ENCODE assay signal across 1 cellular context in the genomic region with DNA sequence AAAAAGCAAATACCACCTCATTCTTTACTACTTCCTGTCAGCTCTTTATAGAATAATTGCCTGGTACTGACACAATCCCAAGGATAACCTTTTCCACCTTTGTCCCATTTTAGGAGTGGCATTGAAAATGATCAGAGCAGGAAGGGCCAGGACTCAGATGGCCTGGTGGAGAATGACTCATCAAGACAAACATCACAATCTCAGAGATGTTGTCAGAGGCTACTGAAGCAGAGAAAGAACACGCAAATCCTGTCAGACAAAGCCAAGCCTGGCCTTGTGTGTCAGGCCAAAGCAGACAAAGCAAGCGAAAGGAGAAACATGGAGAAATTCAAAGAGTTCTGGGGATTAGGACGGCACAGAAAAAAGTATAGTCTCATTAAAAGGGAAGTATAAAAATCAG.
TF ChIP-seq lines count a peak whose summit lies in the region.

No MANE protein-coding gene starts in this region.

TF ChIP-seq in HepG2, 621 proteins besides CTCF, POLR2A, EP300 and RAD21 (continued from another document and continues in another):
- TF ChIP-seq, protein P1, sequence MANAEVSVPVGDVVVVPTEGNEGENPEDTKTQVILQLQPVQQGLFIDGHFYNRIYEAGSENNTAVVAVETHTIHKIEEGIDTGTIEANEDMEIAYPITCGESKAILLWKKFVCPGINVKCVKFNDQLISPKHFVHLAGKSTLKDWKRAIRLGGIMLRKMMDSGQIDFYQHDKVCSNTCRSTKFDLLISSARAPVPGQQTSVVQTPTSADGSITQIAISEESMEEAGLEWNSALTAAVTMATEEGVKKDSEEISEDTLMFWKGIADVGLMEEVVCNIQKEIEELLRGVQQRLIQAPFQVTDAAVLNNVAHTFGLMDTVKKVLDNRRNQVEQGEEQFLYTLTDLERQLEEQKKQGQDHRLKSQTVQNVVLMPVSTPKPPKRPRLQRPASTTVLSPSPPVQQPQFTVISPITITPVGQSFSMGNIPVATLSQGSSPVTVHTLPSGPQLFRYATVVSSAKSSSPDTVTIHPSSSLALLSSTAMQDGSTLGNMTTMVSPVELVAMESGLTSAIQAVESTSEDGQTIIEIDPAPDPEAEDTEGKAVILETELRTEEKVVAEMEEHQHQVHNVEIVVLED (CRISPR knock-in tag; IDR thresholded peaks at IDR 0.05; ENCODE audit: borderline replicate concordance), result 0 out of 2 replicates have a peak, but pooled peaks have one; percentile 24
- TF ChIP-seq, protein P2, sequence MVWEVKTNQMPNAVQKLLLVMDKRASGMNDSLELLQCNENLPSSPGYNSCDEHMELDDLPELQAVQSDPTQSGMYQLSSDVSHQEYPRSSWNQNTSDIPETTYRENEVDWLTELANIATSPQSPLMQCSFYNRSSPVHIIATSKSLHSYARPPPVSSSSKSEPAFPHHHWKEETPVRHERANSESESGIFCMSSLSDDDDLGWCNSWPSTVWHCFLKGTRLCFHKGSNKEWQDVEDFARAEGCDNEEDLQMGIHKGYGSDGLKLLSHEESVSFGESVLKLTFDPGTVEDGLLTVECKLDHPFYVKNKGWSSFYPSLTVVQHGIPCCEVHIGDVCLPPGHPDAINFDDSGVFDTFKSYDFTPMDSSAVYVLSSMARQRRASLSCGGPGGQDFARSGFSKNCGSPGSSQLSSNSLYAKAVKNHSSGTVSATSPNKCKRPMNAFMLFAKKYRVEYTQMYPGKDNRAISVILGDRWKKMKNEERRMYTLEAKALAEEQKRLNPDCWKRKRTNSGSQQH (CRISPR knock-in tag; IDR thresholded peaks at IDR 0.05; ENCODE audit: low read depth), result 0 out of 2 replicates have a peak, but pooled peaks have one; percentile 32
- TF ChIP-seq MEIS2 (CRISPR knock-in tag; IDR thresholded peaks at IDR 0.05) (no peak; the same call in none of the 2 replicates), SETDB1 (CRISPR knock-in tag; IDR thresholded peaks at IDR 0.05; ENCODE audit: borderline replicate concordance) (no peak), MXI1 (IDR thresholded peaks at IDR 0.05; ENCODE audit: borderline replicate concordance, low read depth, low read length) (peak; percentile 63; the same call in 1 of the 3 replicates), HOXA9 (CRISPR knock-in tag; IDR thresholded peaks at IDR 0.05; ENCODE audit: borderline replicate concordance) (no peak), TAF15 (IDR thresholded peaks at IDR 0.05; ENCODE audit: low read depth, low read length, poor library complexity, severe bottlenecking) (no peak), DPF2 (CRISPR knock-in tag; IDR thresholded peaks at IDR 0.05; ENCODE audit: borderline replicate concordance, low read depth) (peak; percentile 81), NR2C2 (CRISPR knock-in tag; IDR thresholded peaks at IDR 0.05; ENCODE audit: borderline replicate concordance) (peak; percentile 50; the same call in 1 of the 2 replicates), ZNF367 (CRISPR knock-in tag; IDR thresholded peaks at IDR 0.05; ENCODE audit: borderline replicate concordance) (no peak), ZNF878 (CRISPR knock-in tag; IDR thresholded peaks at IDR 0.05) (peak; percentile 29; the same call in 1 of the 2 replicates), ZNF20 (CRISPR knock-in tag; IDR thresholded peaks at IDR 0.05) (no peak), ZKSCAN5 (CRISPR knock-in tag; IDR thresholded peaks at IDR 0.05) (no peak), ZSCAN21 (CRISPR knock-in tag; IDR thresholded peaks at IDR 0.05; ENCODE audit: borderline replicate concordance) (no peak), ZNF101 (CRISPR knock-in tag; IDR thresholded peaks at IDR 0.05; ENCODE audit: borderline replicate concordance, low read depth) (no peak), ZNF572 (CRISPR knock-in tag; IDR thresholded peaks at IDR 0.05) (no peak), ZNF354B (CRISPR knock-in tag; IDR thresholded peaks at IDR 0.05) (no peak), NR2F6 (IDR thresholded peaks at IDR 0.05) (peak; percentile 89), NR2F6 (CRISPR knock-in tag; IDR thresholded peaks at IDR 0.05) (peak; percentile 91), PTBP1 (IDR thresholded peaks at IDR 0.05; ENCODE audit: low read depth, low read length, poor library complexity, severe bottlenecking) (no peak), ZNF17 (CRISPR knock-in tag; IDR thresholded peaks at IDR 0.05) (no peak), HNF4G (IDR thresholded peaks at IDR 0.05; ENCODE audit: borderline replicate concordance, low read depth, low read length) (no peak; the same call in 1 of the 2 replicates), HNF4G (CRISPR knock-in tag; IDR thresholded peaks at IDR 0.05; ENCODE audit: borderline replicate concordance, low read depth) (no peak), ZNF567 (CRISPR knock-in tag; IDR thresholded peaks at IDR 0.05; ENCODE audit: borderline replicate concordance) (no peak), ZNF724P (CRISPR knock-in tag; IDR thresholded peaks at IDR 0.05; ENCODE audit: borderline replicate concordance) (no peak), NR2F1 (CRISPR knock-in tag; IDR thresholded peaks at IDR 0.05) (peak; percentile 75 to 79), PRPF4 (IDR thresholded peaks at IDR 0.05; ENCODE audit: low read depth, low read length, poor library complexity, severe bottlenecking) (no peak), POGZ (CRISPR knock-in tag; IDR thresholded peaks at IDR 0.05) (peak; percentile 88), ZNF772 (CRISPR knock-in tag; IDR thresholded peaks at IDR 0.05) (no peak), ZFY (CRISPR knock-in tag; IDR thresholded peaks at IDR 0.05) (peak; percentile 41; the same call in 1 of the 2 replicates), SSRP1 (CRISPR knock-in tag; IDR thresholded peaks at IDR 0.05) (no peak)
- TF ChIP-seq, protein P3, sequence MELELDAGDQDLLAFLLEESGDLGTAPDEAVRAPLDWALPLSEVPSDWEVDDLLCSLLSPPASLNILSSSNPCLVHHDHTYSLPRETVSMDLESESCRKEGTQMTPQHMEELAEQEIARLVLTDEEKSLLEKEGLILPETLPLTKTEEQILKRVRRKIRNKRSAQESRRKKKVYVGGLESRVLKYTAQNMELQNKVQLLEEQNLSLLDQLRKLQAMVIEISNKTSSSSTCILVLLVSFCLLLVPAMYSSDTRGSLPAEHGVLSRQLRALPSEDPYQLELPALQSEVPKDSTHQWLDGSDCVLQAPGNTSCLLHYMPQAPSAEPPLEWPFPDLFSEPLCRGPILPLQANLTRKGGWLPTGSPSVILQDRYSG (CRISPR knock-in tag; IDR thresholded peaks at IDR 0.05), result no peak
- TF ChIP-seq, protein P4, sequence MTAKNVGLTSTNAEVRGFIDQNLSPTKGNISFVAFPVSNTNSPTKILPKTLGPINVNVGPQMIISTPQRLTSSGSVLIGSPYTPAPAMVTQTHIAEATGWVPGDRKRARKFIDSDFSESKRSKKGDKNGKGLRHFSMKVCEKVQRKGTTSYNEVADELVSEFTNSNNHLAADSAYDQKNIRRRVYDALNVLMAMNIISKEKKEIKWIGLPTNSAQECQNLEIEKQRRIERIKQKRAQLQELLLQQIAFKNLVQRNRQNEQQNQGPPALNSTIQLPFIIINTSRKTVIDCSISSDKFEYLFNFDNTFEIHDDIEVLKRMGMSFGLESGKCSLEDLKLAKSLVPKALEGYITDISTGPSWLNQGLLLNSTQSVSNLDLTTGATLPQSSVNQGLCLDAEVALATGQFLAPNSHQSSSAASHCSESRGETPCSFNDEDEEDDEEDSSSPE (CRISPR knock-in tag; IDR thresholded peaks at IDR 0.05), result no peak
- TF ChIP-seq, protein P5, sequence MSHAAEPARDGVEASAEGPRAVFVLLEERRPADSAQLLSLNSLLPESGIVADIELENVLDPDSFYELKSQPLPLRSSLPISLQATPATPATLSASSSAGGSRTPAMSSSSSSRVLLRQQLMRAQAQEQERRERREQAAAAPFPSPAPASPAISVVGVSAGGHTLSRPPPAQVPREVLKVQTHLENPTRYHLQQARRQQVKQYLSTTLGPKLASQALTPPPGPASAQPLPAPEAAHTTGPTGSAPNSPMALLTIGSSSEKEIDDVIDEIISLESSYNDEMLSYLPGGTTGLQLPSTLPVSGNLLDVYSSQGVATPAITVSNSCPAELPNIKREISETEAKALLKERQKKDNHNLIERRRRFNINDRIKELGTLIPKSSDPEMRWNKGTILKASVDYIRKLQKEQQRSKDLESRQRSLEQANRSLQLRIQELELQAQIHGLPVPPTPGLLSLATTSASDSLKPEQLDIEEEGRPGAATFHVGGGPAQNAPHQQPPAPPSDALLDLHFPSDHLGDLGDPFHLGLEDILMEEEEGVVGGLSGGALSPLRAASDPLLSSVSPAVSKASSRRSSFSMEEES (CRISPR knock-in tag; IDR thresholded peaks at IDR 0.05), result peak; percentile 47; the same call in 1 of the 2 replicates
- TF ChIP-seq, protein P6, sequence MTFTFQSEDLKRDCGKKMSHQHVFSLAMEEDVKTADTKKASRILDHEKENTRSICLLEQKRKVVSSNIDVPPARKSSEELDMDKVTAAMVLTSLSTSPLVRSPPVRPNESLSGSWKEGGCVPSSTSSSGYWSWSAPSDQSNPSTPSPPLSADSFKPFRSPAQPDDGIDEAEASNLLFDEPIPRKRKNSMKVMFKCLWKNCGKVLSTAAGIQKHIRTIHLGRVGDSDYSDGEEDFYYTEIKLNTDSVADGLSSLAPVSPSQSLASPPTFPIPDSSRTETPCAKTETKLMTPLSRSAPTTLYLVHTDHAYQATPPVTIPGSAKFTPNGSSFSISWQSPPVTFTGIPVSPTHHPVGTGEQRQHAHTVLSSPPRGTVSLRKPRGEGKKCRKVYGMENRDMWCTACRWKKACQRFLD (CRISPR knock-in tag; IDR thresholded peaks at IDR 0.05; ENCODE audit: borderline replicate concordance), result no peak
- TF ChIP-seq, protein P7, sequence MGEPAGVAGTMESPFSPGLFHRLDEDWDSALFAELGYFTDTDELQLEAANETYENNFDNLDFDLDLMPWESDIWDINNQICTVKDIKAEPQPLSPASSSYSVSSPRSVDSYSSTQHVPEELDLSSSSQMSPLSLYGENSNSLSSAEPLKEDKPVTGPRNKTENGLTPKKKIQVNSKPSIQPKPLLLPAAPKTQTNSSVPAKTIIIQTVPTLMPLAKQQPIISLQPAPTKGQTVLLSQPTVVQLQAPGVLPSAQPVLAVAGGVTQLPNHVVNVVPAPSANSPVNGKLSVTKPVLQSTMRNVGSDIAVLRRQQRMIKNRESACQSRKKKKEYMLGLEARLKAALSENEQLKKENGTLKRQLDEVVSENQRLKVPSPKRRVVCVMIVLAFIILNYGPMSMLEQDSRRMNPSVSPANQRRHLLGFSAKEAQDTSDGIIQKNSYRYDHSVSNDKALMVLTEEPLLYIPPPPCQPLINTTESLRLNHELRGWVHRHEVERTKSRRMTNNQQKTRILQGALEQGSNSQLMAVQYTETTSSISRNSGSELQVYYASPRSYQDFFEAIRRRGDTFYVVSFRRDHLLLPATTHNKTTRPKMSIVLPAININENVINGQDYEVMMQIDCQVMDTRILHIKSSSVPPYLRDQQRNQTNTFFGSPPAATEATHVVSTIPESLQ (CRISPR knock-in tag; conservative IDR thresholded peaks at IDR 0.05), result no peak
- TF ChIP-seq, protein P8, sequence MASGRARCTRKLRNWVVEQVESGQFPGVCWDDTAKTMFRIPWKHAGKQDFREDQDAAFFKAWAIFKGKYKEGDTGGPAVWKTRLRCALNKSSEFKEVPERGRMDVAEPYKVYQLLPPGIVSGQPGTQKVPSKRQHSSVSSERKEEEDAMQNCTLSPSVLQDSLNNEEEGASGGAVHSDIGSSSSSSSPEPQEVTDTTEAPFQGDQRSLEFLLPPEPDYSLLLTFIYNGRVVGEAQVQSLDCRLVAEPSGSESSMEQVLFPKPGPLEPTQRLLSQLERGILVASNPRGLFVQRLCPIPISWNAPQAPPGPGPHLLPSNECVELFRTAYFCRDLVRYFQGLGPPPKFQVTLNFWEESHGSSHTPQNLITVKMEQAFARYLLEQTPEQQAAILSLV (CRISPR knock-in tag; IDR thresholded peaks at IDR 0.05; ENCODE audit: borderline replicate concordance), result no peak
- TF ChIP-seq, protein P9, sequence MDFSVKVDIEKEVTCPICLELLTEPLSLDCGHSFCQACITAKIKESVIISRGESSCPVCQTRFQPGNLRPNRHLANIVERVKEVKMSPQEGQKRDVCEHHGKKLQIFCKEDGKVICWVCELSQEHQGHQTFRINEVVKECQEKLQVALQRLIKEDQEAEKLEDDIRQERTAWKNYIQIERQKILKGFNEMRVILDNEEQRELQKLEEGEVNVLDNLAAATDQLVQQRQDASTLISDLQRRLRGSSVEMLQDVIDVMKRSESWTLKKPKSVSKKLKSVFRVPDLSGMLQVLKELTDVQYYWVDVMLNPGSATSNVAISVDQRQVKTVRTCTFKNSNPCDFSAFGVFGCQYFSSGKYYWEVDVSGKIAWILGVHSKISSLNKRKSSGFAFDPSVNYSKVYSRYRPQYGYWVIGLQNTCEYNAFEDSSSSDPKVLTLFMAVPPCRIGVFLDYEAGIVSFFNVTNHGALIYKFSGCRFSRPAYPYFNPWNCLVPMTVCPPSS (IDR thresholded peaks at IDR 0.05), result no peak
- TF ChIP-seq, protein P10, sequence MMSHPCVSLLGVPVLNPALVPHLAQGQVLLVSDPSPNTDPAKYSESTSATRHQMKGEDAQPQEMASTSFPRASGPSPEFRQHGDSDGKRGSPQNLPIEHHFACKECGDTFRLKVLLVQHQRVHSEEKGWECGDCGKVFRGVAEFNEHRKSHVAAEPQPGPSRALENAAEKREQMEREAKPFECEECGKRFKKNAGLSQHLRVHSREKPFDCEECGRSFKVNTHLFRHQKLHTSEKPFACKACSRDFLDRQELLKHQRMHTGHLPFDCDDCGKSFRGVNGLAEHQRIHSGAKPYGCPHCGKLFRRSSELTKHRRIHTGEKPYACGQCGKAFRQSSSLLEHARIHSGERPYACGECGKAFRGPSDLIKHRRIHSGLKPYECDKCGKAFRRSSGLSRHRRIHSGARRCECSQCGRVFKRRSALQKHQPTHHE (CRISPR knock-in tag; IDR thresholded peaks at IDR 0.05; ENCODE audit: borderline replicate concordance), result no peak
- TF ChIP-seq, protein P11, sequence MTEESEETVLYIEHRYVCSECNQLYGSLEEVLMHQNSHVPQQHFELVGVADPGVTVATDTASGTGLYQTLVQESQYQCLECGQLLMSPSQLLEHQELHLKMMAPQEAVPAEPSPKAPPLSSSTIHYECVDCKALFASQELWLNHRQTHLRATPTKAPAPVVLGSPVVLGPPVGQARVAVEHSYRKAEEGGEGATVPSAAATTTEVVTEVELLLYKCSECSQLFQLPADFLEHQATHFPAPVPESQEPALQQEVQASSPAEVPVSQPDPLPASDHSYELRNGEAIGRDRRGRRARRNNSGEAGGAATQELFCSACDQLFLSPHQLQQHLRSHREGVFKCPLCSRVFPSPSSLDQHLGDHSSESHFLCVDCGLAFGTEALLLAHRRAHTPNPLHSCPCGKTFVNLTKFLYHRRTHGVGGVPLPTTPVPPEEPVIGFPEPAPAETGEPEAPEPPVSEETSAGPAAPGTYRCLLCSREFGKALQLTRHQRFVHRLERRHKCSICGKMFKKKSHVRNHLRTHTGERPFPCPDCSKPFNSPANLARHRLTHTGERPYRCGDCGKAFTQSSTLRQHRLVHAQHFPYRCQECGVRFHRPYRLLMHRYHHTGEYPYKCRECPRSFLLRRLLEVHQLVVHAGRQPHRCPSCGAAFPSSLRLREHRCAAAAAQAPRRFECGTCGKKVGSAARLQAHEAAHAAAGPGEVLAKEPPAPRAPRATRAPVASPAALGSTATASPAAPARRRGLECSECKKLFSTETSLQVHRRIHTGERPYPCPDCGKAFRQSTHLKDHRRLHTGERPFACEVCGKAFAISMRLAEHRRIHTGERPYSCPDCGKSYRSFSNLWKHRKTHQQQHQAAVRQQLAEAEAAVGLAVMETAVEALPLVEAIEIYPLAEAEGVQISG (CRISPR knock-in tag; IDR thresholded peaks at IDR 0.05), result peak; percentile 55
- TF ChIP-seq, protein P12, sequence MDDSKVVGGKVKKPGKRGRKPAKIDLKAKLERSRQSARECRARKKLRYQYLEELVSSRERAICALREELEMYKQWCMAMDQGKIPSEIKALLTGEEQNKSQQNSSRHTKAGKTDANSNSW (CRISPR knock-in tag; IDR thresholded peaks at IDR 0.05; ENCODE audit: borderline replicate concordance), result no peak
